ENCODE assay signal across 10 cellular contexts in genomic region chr11:18615628-18616392, GRCh38. TPM values are rescaled to one million over a fixed set of nuclear protein-coding genes. Genes with fewer than 3 reads are reported as not detected.
DNase-seq lines count a peak whose midpoint lies in the region; ATAC-seq and TF ChIP-seq lines count a peak whose summit lies in the region.
"Had no signal": no experiment of that assay in that cellular context is flagged by ENCODE, and none has a peak within 500 bp of the region (broad histone marks: within the 10 kb centered on the region; RNA-seq: fewer than 3 reads in every experiment).

No MANE protein-coding gene starts in this region.

- no peaks in the 10 kb centered on the region for H3K9me3 ChIP-seq in OCI-LY7 (ENCODE audit: low read length)

- peak; percentile 90 to 91 for ATAC-seq in activated CD4-positive, CD25-positive, alpha-beta regulatory T cell treated with anti-CD3 and anti-CD28 coated beads, Interleukin-2, amount 50 U/mL, for 24 hours
- ATAC-seq in HG02938 (IDR thresholded peaks at IDR 0.05; ENCODE audit: unreplicated experiment) = peak; percentile 96

- POLR2A ChIA-PET in OCI-LY7 (lab: Charles Lee) = interaction anchor here (0.6 to 1.9 kb wide), 6 partner anchors 13 to 73 kb away, joined by 3 to 6 read pairs (median 3); no protein-coding TSS in a partner anchor

- peaks cover 8% of the 10 kb centered on the region for H3K36me3 Mint-ChIP-seq in progenitor cell of endocrine pancreas (ENCODE audit: insufficient read depth)

- no peaks in the 10 kb centered on the region for H3K4me1 Mint-ChIP-seq in progenitor cell of endocrine pancreas (ENCODE audit: low read depth)

- no peak for TF ChIP-seq CTCF in progenitor cell of endocrine pancreas (IDR thresholded peaks at IDR 0.05; ENCODE audit: unreplicated experiment)
- TF ChIP-seq CTCF in OCI-LY7 (conservative IDR thresholded peaks at IDR 0.05; ENCODE audit: low read length) = no peak

- peaks cover 48% of the 10 kb centered on the region for H3K36me3 ChIP-seq in OCI-LY7 (ENCODE audit: insufficient read depth, low read length)

- H3K4me2 ChIP-seq in OCI-LY7 (ENCODE audit: low read length) = no peak overlapping the region

- no peak overlapping the region for H2AFZ ChIP-seq in OCI-LY7 (ENCODE audit: low read length)

- peaks cover 7% of the 10 kb centered on the region; the same call in 1 of the 2 replicates for H4K20me1 ChIP-seq in OCI-LY7 (ENCODE audit: insufficient read depth, low read length)

- peak overlapping the region; percentile 4 for H3K27ac Mint-ChIP-seq in progenitor cell of endocrine pancreas

- no peak overlapping the region for H3K4me3 Mint-ChIP-seq in progenitor cell of endocrine pancreas (ENCODE audit: low read depth)

- H3K79me2 ChIP-seq in OCI-LY7 (ENCODE audit: insufficient read depth, low read depth, low read length) = peaks cover 30% of the 10 kb centered on the region; the same call in 1 of the 2 replicates

- H3K4me1 ChIP-seq in OCI-LY7 (ENCODE audit: insufficient read depth, low read length, poor library complexity, severe bottlenecking) = no peaks in the 10 kb centered on the region

- intact Hi-C loops in OCI-LY7 (cut with micrococcal nuclease; ENCODE audit: unreplicated experiment) = no loop called here

- H3K27me3 Mint-ChIP-seq in progenitor cell of endocrine pancreas = no peaks in the 10 kb centered on the region

- no peaks in the 10 kb centered on the region for H3K9me3 Mint-ChIP-seq in progenitor cell of endocrine pancreas (ENCODE audit: low read depth)

- H3K27ac ChIP-seq in OCI-LY7 (ENCODE audit: low read depth, low read length, poor library complexity, severe bottlenecking) = no peak overlapping the region
- H3K27ac ChIP-seq: 22Rv1 had no signal

- no peaks in the 10 kb centered on the region for H3K9me2 ChIP-seq in OCI-LY7 (ENCODE audit: insufficient read depth, low read length)

- no TSS peak for BruUV-seq in OCI-LY7 (replicated peaks; lab: Mats Ljungman, UMichigan)

- H3K4me3 ChIP-seq in OCI-LY7 (ENCODE audit: low read depth, low read length, poor library complexity, severe bottlenecking) = no peak overlapping the region

- no peak for DNase-seq in activated CD4-positive, CD25-positive, alpha-beta regulatory T cell (lab: John Stamatoyannopoulos, UW)
- peak; percentile 28 for DNase-seq in SKM-1 (lab: John Stamatoyannopoulos, UW; ENCODE audit: unreplicated experiment)
- DNase-seq in progenitor cell of endocrine pancreas (ENCODE audit: low spot score, unreplicated experiment) = no peak
- no peak for DNase-seq in OCI-LY7 (ENCODE audit: low spot score)
- no peak for DNase-seq in NCI-H128 (lab: John Stamatoyannopoulos, UW; ENCODE audit: unreplicated experiment)
- no peak for DNase-seq in NCI-H1092 (lab: John Stamatoyannopoulos, UW)
- DNase-seq: activated effector memory CD4-positive, alpha-beta T cell treated with anti-CD3 and anti-CD28 coated beads, Interleukin-2, amount 50 U/mL, for 16 hours had no signal

- CTCF ChIA-PET in OCI-LY7 (lab: Charles Lee; ENCODE audit: unreplicated experiment) = no interaction called here

RNA-seq across cellular contexts. Expression of gene MISFA, which starts 16.2 kb away (rescaled TPM):
- total RNA-seq in progenitor cell of endocrine pancreas (7.1 and 8.4 TPM in 2 replicates), OCI-LY7 (2022) (1.00 TPM in 1 of 2 replicates, not detected in the other)
- not detected in 2 replicates for total RNA-seq in OCI-LY7 (2014; rRNA removed; shearing (Covaris generic))

RNA-seq across cellular contexts. Expression of gene SPTY2D1, which starts 18.3 kb away (rescaled TPM):
- 19.2 and 21.6 TPM in 2 replicates for total RNA-seq in progenitor cell of endocrine pancreas
- total RNA-seq in OCI-LY7 (2014; rRNA removed; shearing (Covaris generic)) = 15.6 and 15.8 TPM in 2 replicates
- total RNA-seq in OCI-LY7 (2022) = 15.8 and 16.9 TPM in 2 replicates

RNA-seq across cellular contexts. Expression of gene UEVLD, which starts 27.3 kb away (rescaled TPM):
- 13.9 and 14.5 TPM in 2 replicates for total RNA-seq in progenitor cell of endocrine pancreas
- 1.3 and 1.5 TPM in 2 replicates for total RNA-seq in OCI-LY7 (2014; rRNA removed; shearing (Covaris generic))
- total RNA-seq in OCI-LY7 (2022) = 3.5 and 4.7 TPM in 2 replicates
